Comparison of ENCODE assay signal across 29 cellular contexts in the genomic region with DNA sequence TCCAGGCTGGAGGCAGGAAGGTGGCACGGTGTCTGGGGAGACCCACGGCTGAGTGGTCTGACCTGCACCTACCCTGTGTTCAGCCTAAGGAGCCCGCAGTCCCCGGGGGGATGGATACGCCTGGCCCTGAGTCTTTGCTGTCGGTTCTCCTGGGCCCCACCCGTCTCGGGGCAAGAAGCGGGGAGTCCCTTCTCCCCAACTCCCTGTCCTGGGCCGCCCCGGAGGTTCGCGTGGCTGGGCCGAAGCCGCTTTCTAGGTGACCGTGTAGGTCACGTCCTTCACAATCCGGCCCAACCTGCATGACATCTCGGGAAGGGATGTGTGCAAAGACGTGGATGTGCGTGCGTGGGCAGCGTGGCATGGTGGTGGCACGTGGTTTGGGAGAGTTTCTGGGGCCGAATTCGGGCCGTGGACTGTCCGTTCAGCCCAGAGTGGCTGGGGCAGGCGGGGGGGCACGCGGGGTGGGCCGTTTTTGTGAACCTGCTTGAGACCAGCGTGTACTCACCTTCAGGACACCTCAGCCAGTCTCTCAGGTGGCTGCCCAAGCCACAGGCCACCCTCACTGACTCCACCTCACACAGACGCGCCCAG.
"Had no signal": no experiment of that assay in that cellular context is flagged by ENCODE, and none has a peak within 500 bp of the region (broad histone marks: within the 10 kb centered on the region; RNA-seq: fewer than 3 reads in every experiment).

No MANE protein-coding gene starts in this region.

- H3K4me1 ChIP-seq: ascending aorta, breast epithelium, colonic mucosa, esophagus squamous epithelium, gastroesophageal sphincter had no signal

- H3K27ac ChIP-seq: ascending aorta, breast epithelium, cardiac muscle cell, colonic mucosa, epithelial cell of prostate, esophagus squamous epithelium, gastroesophageal sphincter had no signal

- H3K27ac Mint-ChIP-seq: activated CD4-positive, alpha-beta memory T cell treated with anti-CD3 and anti-CD28 coated beads, Interleukin-2, amount 10 ng/mL, durations not matched to agents 7 days and 5 days; activated CD4-positive, alpha-beta T cell treated with anti-CD3 and anti-CD28 coated beads for 36 hours; activated CD4-positive, alpha-beta T cell treated with anti-CD3 and anti-CD28 coated beads, Interleukin-2, amount 10 ng/mL, durations not matched to agents 24 days and 14 days; activated naive CD4-positive, alpha-beta T cell treated with anti-CD3 and anti-CD28 coated beads, Interleukin-2, amount 10 ng/mL, durations not matched to agents 7 days and 5 days; activated naive CD4-positive, alpha-beta T cell treated with anti-CD3 and anti-CD28 coated beads, Interleukin-2, amount 50 U/mL, for 72 hours; activated naive CD8-positive, alpha-beta T cell treated with anti-CD3 and anti-CD28 coated beads, Interleukin-2, amount 10 ng/mL, durations not matched to agents 7 days and 5 days; activated T-cell treated with anti-CD3 and anti-CD28 coated beads, Interleukin-2, amount 50 U/mL, for 24 hours; activated T-cell treated with anti-CD3 and anti-CD28 coated beads, Interleukin-2, amount 50 U/mL, for 72 hours had no signal

- H3K4me1 Mint-ChIP-seq: activated CD4-positive, alpha-beta memory T cell treated with anti-CD3 and anti-CD28 coated beads, Interleukin-2, amount 10 ng/mL, durations not matched to agents 7 days and 5 days; activated CD4-positive, alpha-beta T cell treated with anti-CD3 and anti-CD28 coated beads for 36 hours; activated CD4-positive, alpha-beta T cell treated with anti-CD3 and anti-CD28 coated beads, Interleukin-2, amount 10 ng/mL, durations not matched to agents 24 days and 14 days; activated naive CD4-positive, alpha-beta T cell treated with anti-CD3 and anti-CD28 coated beads, Interleukin-2, amount 10 ng/mL, durations not matched to agents 7 days and 5 days; activated naive CD8-positive, alpha-beta T cell treated with anti-CD3 and anti-CD28 coated beads, Interleukin-2, amount 10 ng/mL, durations not matched to agents 7 days and 5 days; brain had no signal

- ATAC-seq: activated CD4-positive, alpha-beta T cell treated with anti-CD3 and anti-CD28 coated beads for 36 hours; activated naive CD4-positive, alpha-beta T cell treated with anti-CD3 and anti-CD28 coated beads, Interleukin-2, amount 50 U/mL, for 72 hours; activated T-cell treated with anti-CD3 and anti-CD28 coated beads, Interleukin-2, amount 50 U/mL, for 72 hours; gastroesophageal sphincter had no signal

- DNase-seq: activated CD4-positive, alpha-beta memory T cell treated with anti-CD3 and anti-CD28 coated beads, Interleukin-2, amount 10 ng/mL, durations not matched to agents 7 days and 5 days; activated CD4-positive, alpha-beta T cell treated with anti-CD3 and anti-CD28 coated beads for 36 hours; activated CD4-positive, alpha-beta T cell treated with anti-CD3 and anti-CD28 coated beads, Interleukin-2, amount 10 ng/mL, durations not matched to agents 24 days and 14 days; activated CD4-positive, CD25-positive, alpha-beta regulatory T cell; activated CD4-positive, CD25-positive, alpha-beta regulatory T cell treated with anti-CD3 and anti-CD28 coated beads, Interleukin-2, amount 50 U/mL, for 72 hours; activated CD8-positive, alpha-beta memory T cell treated with anti-CD3 and anti-CD28 coated beads, Interleukin-2, amount 50 U/mL, for 48 hours; activated gamma-delta T cell; activated naive CD4-positive, alpha-beta T cell; activated naive CD4-positive, alpha-beta T cell treated with anti-CD3 and anti-CD28 coated beads, Interleukin-2, amount 10 ng/mL, durations not matched to agents 7 days and 5 days; activated naive CD8-positive, alpha-beta T cell treated with anti-CD3 and anti-CD28 coated beads, Interleukin-2, amount 10 ng/mL, durations not matched to agents 7 days and 5 days; activated T-cell treated with anti-CD3 and anti-CD28 coated beads for 4 hours; activated T-cell treated with anti-CD3 and anti-CD28 coated beads, Interleukin-2, amount 50 U/mL, for 24 hours; activated T-cell treated with anti-CD3 and anti-CD28 coated beads, Interleukin-2, amount 50 U/mL, for 72 hours; central memory CD4-positive, alpha-beta T cell; cerebellar nuclear complex; colonic mucosa; effector CD8-positive, alpha-beta T cell; esophagus squamous epithelium; foreskin melanocyte; T-helper 2 cell had no signal

- H3K9me3 Mint-ChIP-seq: activated CD4-positive, alpha-beta memory T cell treated with anti-CD3 and anti-CD28 coated beads, Interleukin-2, amount 10 ng/mL, durations not matched to agents 7 days and 5 days; activated CD4-positive, alpha-beta T cell treated with anti-CD3 and anti-CD28 coated beads, Interleukin-2, amount 10 ng/mL, durations not matched to agents 24 days and 14 days; activated naive CD4-positive, alpha-beta T cell treated with anti-CD3 and anti-CD28 coated beads, Interleukin-2, amount 10 ng/mL, durations not matched to agents 7 days and 5 days; activated naive CD4-positive, alpha-beta T cell treated with anti-CD3 and anti-CD28 coated beads, Interleukin-2, amount 50 U/mL, for 72 hours; activated naive CD8-positive, alpha-beta T cell treated with anti-CD3 and anti-CD28 coated beads, Interleukin-2, amount 10 ng/mL, durations not matched to agents 7 days and 5 days; activated T-cell treated with anti-CD3 and anti-CD28 coated beads, Interleukin-2, amount 50 U/mL, for 24 hours; activated T-cell treated with anti-CD3 and anti-CD28 coated beads, Interleukin-2, amount 50 U/mL, for 72 hours had no signal

- H3K4me3 ChIP-seq: ascending aorta, breast epithelium, cardiac muscle cell, colonic mucosa, esophagus squamous epithelium, gastroesophageal sphincter had no signal

- H3K36me3 ChIP-seq: breast epithelium, colonic mucosa had no signal

- H3K36me3 Mint-ChIP-seq: activated naive CD4-positive, alpha-beta T cell treated with anti-CD3 and anti-CD28 coated beads, Interleukin-2, amount 10 ng/mL, durations not matched to agents 7 days and 5 days; activated naive CD4-positive, alpha-beta T cell treated with anti-CD3 and anti-CD28 coated beads, Interleukin-2, amount 50 U/mL, for 72 hours; activated naive CD8-positive, alpha-beta T cell treated with anti-CD3 and anti-CD28 coated beads, Interleukin-2, amount 10 ng/mL, durations not matched to agents 7 days and 5 days had no signal

- H3K27me3 ChIP-seq: ascending aorta, breast epithelium, cardiac muscle cell, colonic mucosa, esophagus squamous epithelium, gastroesophageal sphincter had no signal

- H3K27me3 Mint-ChIP-seq: activated CD4-positive, alpha-beta memory T cell treated with anti-CD3 and anti-CD28 coated beads, Interleukin-2, amount 10 ng/mL, durations not matched to agents 7 days and 5 days; activated CD4-positive, alpha-beta T cell treated with anti-CD3 and anti-CD28 coated beads for 36 hours; activated CD4-positive, alpha-beta T cell treated with anti-CD3 and anti-CD28 coated beads, Interleukin-2, amount 10 ng/mL, durations not matched to agents 24 days and 14 days; activated naive CD8-positive, alpha-beta T cell treated with anti-CD3 and anti-CD28 coated beads, Interleukin-2, amount 10 ng/mL, durations not matched to agents 7 days and 5 days; activated T-cell treated with anti-CD3 and anti-CD28 coated beads, Interleukin-2, amount 50 U/mL, for 24 hours; brain had no signal

- H3K9me3 ChIP-seq: ascending aorta, breast epithelium, colonic mucosa, esophagus squamous epithelium, gastroesophageal sphincter had no signal

- FAIRE-seq: endometrium, endothelial cell of umbilical vein had no signal

- H3K4me3 Mint-ChIP-seq: activated CD4-positive, alpha-beta memory T cell treated with anti-CD3 and anti-CD28 coated beads, Interleukin-2, amount 10 ng/mL, durations not matched to agents 7 days and 5 days; activated CD4-positive, alpha-beta T cell treated with anti-CD3 and anti-CD28 coated beads for 36 hours; activated CD4-positive, alpha-beta T cell treated with anti-CD3 and anti-CD28 coated beads, Interleukin-2, amount 10 ng/mL, durations not matched to agents 24 days and 14 days; activated naive CD4-positive, alpha-beta T cell treated with anti-CD3 and anti-CD28 coated beads, Interleukin-2, amount 10 ng/mL, durations not matched to agents 7 days and 5 days; activated naive CD8-positive, alpha-beta T cell treated with anti-CD3 and anti-CD28 coated beads, Interleukin-2, amount 10 ng/mL, durations not matched to agents 7 days and 5 days; activated T-cell treated with anti-CD3 and anti-CD28 coated beads, Interleukin-2, amount 50 U/mL, for 24 hours; activated T-cell treated with anti-CD3 and anti-CD28 coated beads, Interleukin-2, amount 50 U/mL, for 72 hours; brain had no signal
